8 cellular contexts compared by ENCODE assay signal in genomic region chr4:123396294-123397275, GRCh38. TPM values are rescaled to one million over a fixed set of nuclear protein-coding genes. Genes with fewer than 3 reads are reported as not detected.
A peak's percentile ranks its signal among the peaks of the same experiment; 100 is the strongest.
DNase-seq lines count a peak whose midpoint lies in the region; ATAC-seq, FAIRE-seq and TF ChIP-seq lines count a peak whose summit lies in the region.

Gene SPRY1 (plus strand): TSS chr4:123396795. CDS start chr4:123401592, 4,797 bp downstream.

- H3K4me1 ChIP-seq in kidney (ENCODE audit: control insufficient read depth in 1 of 2, insufficient read depth in 1 of 2, low read depth in 1 of 2, low read length in 2 of 2): peaks cover 0 to under 1% of the 10 kb centered on the region in 2 donors

- peak; percentile 88 for FAIRE-seq in kidney (lab: Jason Lieb, UNC)

- intact Hi-C loops in kidney (cut with DNase I): no loop called here

- no peaks in the 10 kb centered on the region for H3K9me3 ChIP-seq in kidney (ENCODE audit: control insufficient read depth in 1 of 2, low read length in 2 of 2)

- H3K4me3 ChIP-seq in choroid plexus epithelial cell (ENCODE audit: low read depth, low read length) (peak within 1 kb of the TSS; percentile 79), kidney (ENCODE audit: low read length in 2 of 2) (peak within 1 kb of the TSS; percentile 93 to 99)

- H3K27ac ChIP-seq in kidney (ENCODE audit: low read depth in 2 of 2, low read length in 2 of 2): peak within 1 kb of the TSS; percentile 88

- ATAC-seq in GM19035 (IDR thresholded peaks at IDR 0.05; ENCODE audit: unreplicated experiment): peak; percentile 37
- peak; percentile 49 for ATAC-seq in HG03378 (IDR thresholded peaks at IDR 0.05; ENCODE audit: unreplicated experiment)

- H3K36me3 ChIP-seq in kidney (ENCODE audit: control insufficient read depth in 1 of 2, insufficient read depth in 2 of 2, low read length in 2 of 2): no peaks in the 10 kb centered on the region

- no peak for TF ChIP-seq CTCF in choroid plexus epithelial cell (conservative IDR thresholded peaks at IDR 0.05; ENCODE audit: low read depth, low read length)
- no peak for TF ChIP-seq CTCF in kidney (IDR thresholded peaks at IDR 0.05; ENCODE audit: borderline replicate concordance, extremely low read depth, insufficient read depth)

- H3K9ac ChIP-seq in kidney (ENCODE audit: low read length in 2 of 2): peak within 1 kb of the TSS; percentile 79 to 94

- peak; percentile 72 for DNase-seq in AG08396 (ENCODE audit: low spot score)
- peak; percentile 60 for DNase-seq in NCI-H510A (lab: John Stamatoyannopoulos, UW)
- peak; percentile 55 to 61 for DNase-seq in activated CD4-positive, alpha-beta T cell treated with anti-CD3 and anti-CD28 coated beads for 24 hours (ENCODE audit: low read depth in 2 of 2)
- peak; percentile 96 for DNase-seq in choroid plexus epithelial cell (ENCODE audit: low read depth)
- peak; percentile 93 for DNase-seq in kidney
- peak; percentile 62 to 77 (median 69) for DNase-seq in stimulated activated CD4-positive, alpha-beta T cell treated with anti-CD3 and anti-CD28 coated beads, Interleukin-12 subunit alpha, Interleukin-12 subunit beta, amount 100 ng/mL, for 48 hours (ENCODE audit: low read depth in 2 of 3, low spot score in 1 of 3)

RNA-seq across cellular contexts. Expression of gene SPRY1, which starts in this region (rescaled TPM):
- 134 TPM for total RNA-seq in kidney
- 18.3 TPM for polyA plus RNA-seq in kidney (ENCODE audit: insufficient read depth, low read depth, low replicate concordance)

Comparison
In these comparisons a context has a peak if more than half of its experiments do, and no peak if none do; other contexts are left out.
1. Peak in every context shown above with its lines: DNase-seq, ATAC-seq, H3K4me3 ChIP-seq and H3K27ac ChIP-seq.